12 cellular contexts compared by ENCODE assay signal in the genomic region with DNA sequence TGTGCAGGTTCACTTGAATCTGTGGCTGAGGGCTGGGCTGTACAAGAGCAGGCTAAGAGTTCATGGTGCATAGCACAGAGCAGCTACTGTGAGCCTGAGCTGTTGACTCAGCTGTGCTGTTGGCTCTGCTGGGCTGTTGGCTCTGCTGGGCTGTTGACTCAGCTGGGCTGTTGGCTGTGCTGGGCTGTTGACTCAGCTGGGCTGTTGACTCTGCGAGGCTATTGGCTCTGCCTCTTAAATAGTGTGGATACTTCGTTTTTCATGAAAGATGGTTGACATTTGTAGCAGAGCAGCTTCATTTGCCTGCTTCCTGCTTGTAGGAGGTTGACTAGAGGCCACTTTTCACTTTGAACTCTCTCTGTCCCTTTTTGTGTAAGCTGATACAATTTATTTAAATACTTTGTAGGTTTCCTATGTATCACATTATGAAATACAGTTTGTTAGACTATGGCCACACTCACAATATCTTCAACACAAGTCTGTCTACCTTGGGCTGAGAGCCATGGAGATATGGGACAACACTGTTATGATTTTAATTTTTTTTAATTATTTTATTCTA. TPM values are rescaled to one million over a fixed set of nuclear protein-coding genes. Genes with fewer than 3 reads are reported as not detected.
DNase-seq lines count a peak whose midpoint lies in the region; ATAC-seq and TF ChIP-seq lines count a peak whose summit lies in the region.
"Had no signal": no experiment of that assay in that cellular context is flagged by ENCODE, and none has a peak within 500 bp of the region (broad histone marks: within the 10 kb centered on the region; RNA-seq: fewer than 3 reads in every experiment).

No MANE protein-coding gene starts in this region.

- POLR2A ChIA-PET in Panc1 (lab: Charles Lee) = no interaction called here

- H3K27ac ChIP-seq in Panc1 (ENCODE audit: low read length) (peak overlapping the region; percentile 63), fibroblast of lung (ENCODE audit: insufficient read depth, low read length) (no peak overlapping the region), upper lobe of right lung (no peak overlapping the region)

- no peaks in the 10 kb centered on the region for H3K27me3 ChIP-seq in Panc1 (ENCODE audit: control insufficient read depth, insufficient read depth, low read length)
- H3K27me3 ChIP-seq in fibroblast of lung (ENCODE audit: control insufficient read depth, insufficient read depth, low read length) = no peaks in the 10 kb centered on the region
- no peaks in the 10 kb centered on the region for H3K27me3 ChIP-seq in upper lobe of right lung
- H3K27me3 ChIP-seq: BE2C had no signal

- H3K4me3 ChIP-seq in Panc1 (ENCODE audit: low read depth in 2 of 2, low read length in 2 of 2) (no peak overlapping the region), fibroblast of lung (replicated peaks in 1 of 4; ENCODE audit: control extremely low read depth in 1 of 4, insufficient read depth in 1 of 4, low read depth in 3 of 4, low read length in 4 of 4) (no peak overlapping the region), upper lobe of right lung (no peak overlapping the region)

- peak; percentile 57 for ATAC-seq in left ventricle myocardium superior
- no peak for ATAC-seq in Right ventricle myocardium inferior
- ATAC-seq in Panc1 = peak; percentile 94
- ATAC-seq in upper lobe of right lung = peak; percentile 48
- no peak for ATAC-seq in GM21576 (IDR thresholded peaks at IDR 0.05; ENCODE audit: unreplicated experiment)

- BruUV-seq in Panc1 (replicated peaks; lab: Mats Ljungman, UMichigan) = no TSS peak

- H3K9me3 ChIP-seq in Panc1 (ENCODE audit: control insufficient read depth, insufficient read depth, low read depth, low read length) = no peaks in the 10 kb centered on the region; the same call in 1 of the 2 replicates
- H3K9me3 ChIP-seq in fibroblast of lung (ENCODE audit: control insufficient read depth, insufficient read depth, low read depth, low read length) = no peaks in the 10 kb centered on the region
- no peaks in the 10 kb centered on the region for H3K9me3 ChIP-seq in upper lobe of right lung

- DNase-seq in left ventricle myocardium superior (no peak), Right ventricle myocardium inferior (ENCODE audit: missing footprints) (no peak), Panc1 (ENCODE audit: low read depth, low spot score) (peak; percentile 28), fibroblast of lung (ENCODE audit: low read depth in 2 of 2) (peak; percentile 73 to 84), upper lobe of right lung (no peak), NCI-H2171 (lab: John Stamatoyannopoulos, UW) (no peak)
- DNase-seq in activated naive CD4-positive, alpha-beta T cell (lab: John Stamatoyannopoulos, UW) = no peak
- DNase-seq: activated T-cell treated with anti-CD3 and anti-CD28 coated beads, Interleukin-2, amount 50 U/mL, for 72 hours; BE2C; NK-92 treated with Interleukin-12 subunit alpha and Interleukin-12 subunit beta, amount 100 ng/mL, for 24 hours; occipital lobe had no signal

- no peak overlapping the region for H2AFZ ChIP-seq in fibroblast of lung (ENCODE audit: low read length)

- intact Hi-C loops in left ventricle myocardium superior (cut with micrococcal nuclease) = no loop called here
- intact Hi-C loops in Right ventricle myocardium inferior (cut with DNase I) = no loop called here
- intact Hi-C loops in Panc1 (cut with micrococcal nuclease; ENCODE audit: unreplicated experiment) = no loop called here
- intact Hi-C loops in upper lobe of right lung (cut with DNase I) = no loop called here

- no peak overlapping the region for H3K4me2 ChIP-seq in fibroblast of lung (ENCODE audit: extremely low read depth, insufficient read depth, low read length)

- in situ Hi-C loops in Panc1 (cut with HindIII; ENCODE audit: low pct_unique_long_range_greater_than_20kb, low sequenced_read_pairs) = no loop called here

- CTCF ChIA-PET in Panc1 (lab: Charles Lee) = interaction anchor here (1.1 kb wide), 1 partner anchor 49 kb away, joined by 3 read pairs; a partner anchor contains a TSS

- H3K4me1 ChIP-seq in Panc1 (ENCODE audit: control insufficient read depth, insufficient read depth, low read length) (peaks cover 6% of the 10 kb centered on the region; the same call in 1 of the 2 replicates), fibroblast of lung (ENCODE audit: control insufficient read depth, extremely low read depth, insufficient read depth, low read length) (no peaks in the 10 kb centered on the region), upper lobe of right lung (no peaks in the 10 kb centered on the region)
- H3K4me1 ChIP-seq: BE2C had no signal

- H3K36me3 ChIP-seq in Panc1 (ENCODE audit: control insufficient read depth, insufficient read depth, low read length) (no peaks in the 10 kb centered on the region), fibroblast of lung (ENCODE audit: control insufficient read depth, insufficient read depth, low read length) (no peaks in the 10 kb centered on the region), upper lobe of right lung (no peaks in the 10 kb centered on the region)
- H3K36me3 ChIP-seq: BE2C had no signal

- no peaks in the 10 kb centered on the region for H3K79me2 ChIP-seq in fibroblast of lung (ENCODE audit: control insufficient read depth, insufficient read depth, low read length)

- TF ChIP-seq CTCF in Panc1 (IDR thresholded peaks at IDR 0.05) = no peak
- TF ChIP-seq CTCF in fibroblast of lung (conservative IDR thresholded peaks at IDR 0.05 in 1 of 2, IDR thresholded peaks at IDR 0.05 in 1 of 2; ENCODE audit: low read depth in 1 of 2, low read length in 2 of 2) = no peak
- no peak for TF ChIP-seq CTCF in upper lobe of right lung (IDR thresholded peaks at IDR 0.05)

- no peaks in the 10 kb centered on the region for H4K20me1 ChIP-seq in fibroblast of lung (ENCODE audit: control insufficient read depth, extremely low read depth, insufficient read depth, low read length)

- H3K9ac ChIP-seq in fibroblast of lung (ENCODE audit: insufficient read depth, low read length) = no peak overlapping the region

RNA-seq across cellular contexts. Expression of a gene that starts 40.3 kb away (rescaled TPM):
- 1.1 TPM for total RNA-seq in left ventricle myocardium superior
- 1.2 TPM for total RNA-seq in Right ventricle myocardium inferior
- 35.8 TPM for total RNA-seq in Panc1 (2021; ENCODE audit: unreplicated experiment)
- polyA plus RNA-seq in Panc1 (2012; ENCODE audit: insufficient read length) = 17.6 TPM
- 3.6 and 7.3 TPM in 2 replicates for total RNA-seq in fibroblast of lung
- 3.8 and 11.8 TPM in 2 replicates for polyA plus RNA-seq in fibroblast of lung
- 4.6 and 13.0 TPM in 2 replicates for polyA plus RNA-seq in fibroblast of lung (2012)
- 23.7 and 68.8 TPM in 2 replicates for polyA minus RNA-seq in fibroblast of lung (ENCODE audit: low replicate concordance)
- 3.6 TPM for total RNA-seq in upper lobe of right lung

RNA-seq across cellular contexts. Expression of a gene that starts 48.4 kb away (rescaled TPM):
- total RNA-seq in left ventricle myocardium superior = 7.7 TPM
- total RNA-seq in Right ventricle myocardium inferior = 7.4 TPM
- 58.4 TPM for total RNA-seq in Panc1 (2021; ENCODE audit: unreplicated experiment)
- polyA plus RNA-seq in Panc1 (2012; ENCODE audit: insufficient read length) = 93.9 TPM
- 1.5 and 6.1 TPM in 2 replicates for total RNA-seq in fibroblast of lung
- polyA plus RNA-seq in fibroblast of lung = 1.7 and 3.2 TPM in 2 replicates
- polyA plus RNA-seq in fibroblast of lung (2012) = 2.6 and 4.1 TPM in 2 replicates
- polyA minus RNA-seq in fibroblast of lung (ENCODE audit: low replicate concordance) = 8.1 and 12.7 TPM in 2 replicates
- 598 TPM for total RNA-seq in upper lobe of right lung

Comparison
In these comparisons a context has a peak if more than half of its experiments do, and no peak if none do; other contexts are left out.
1. ATAC-seq: peak in left ventricle myocardium superior (single experiment), Panc1 (single experiment) and upper lobe of right lung (single experiment); none in Right ventricle myocardium inferior (single experiment) and GM21576 (single experiment).
2. DNase-seq: peak in Panc1 (single experiment) and fibroblast of lung (2 of 2); none in left ventricle myocardium superior (single experiment), Right ventricle myocardium inferior (single experiment), upper lobe of right lung (single experiment), activated naive CD4-positive, alpha-beta T cell (0 of 4) and NCI-H2171 (single experiment).
3. RNA of a gene that starts 48.4 kb away (total RNA-seq): 598 TPM in upper lobe of right lung (single experiment); 58.4 TPM in Panc1 (single experiment), 7.7 TPM in left ventricle myocardium superior (single experiment), 7.4 TPM in Right ventricle myocardium inferior (single experiment) and 1.5 to 6.1 TPM in fibroblast of lung; every median in the first group is over 10 times any median in the second.